10 cellular contexts compared by ENCODE assay signal in the genomic region with DNA sequence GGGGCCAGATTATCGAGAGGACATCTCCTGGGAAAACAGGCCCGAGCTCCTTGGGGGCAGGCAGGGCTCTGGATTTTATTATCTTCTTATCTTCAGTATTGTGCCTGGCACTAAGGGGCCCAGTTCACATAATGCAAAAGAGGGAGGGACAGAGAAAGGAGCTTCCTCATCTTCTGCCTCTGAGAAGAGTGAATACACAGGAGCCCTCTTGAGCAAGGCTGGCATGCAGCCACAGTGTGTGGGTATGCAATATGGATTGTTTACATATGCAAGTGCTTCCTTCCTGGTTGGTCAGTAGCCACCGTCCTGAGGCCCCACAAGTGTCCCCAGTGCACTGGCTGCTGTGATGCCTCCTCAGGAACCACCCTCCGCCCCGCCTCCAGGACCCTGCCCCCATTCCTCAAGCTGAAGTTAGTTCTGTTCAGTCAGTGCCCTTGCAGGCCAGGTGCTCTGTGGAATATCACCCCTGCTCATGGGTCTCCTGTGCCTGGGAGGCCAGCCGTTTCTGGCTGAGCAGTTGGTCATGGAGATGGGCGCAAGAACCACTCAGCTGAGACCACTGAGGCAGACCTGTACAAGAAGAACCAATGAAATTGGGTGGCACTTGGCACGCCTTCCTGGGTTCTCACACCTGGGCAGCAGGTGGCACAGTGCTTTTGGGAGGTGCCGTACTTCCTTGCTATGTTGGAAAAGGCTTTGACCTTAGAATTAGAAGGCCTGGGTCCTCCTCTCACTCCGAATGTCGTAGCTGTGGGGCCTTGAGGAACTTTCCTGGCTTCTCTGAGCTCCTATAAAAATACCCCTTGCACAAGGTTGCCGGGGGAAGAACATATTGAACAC. TPM values are rescaled to one million over a fixed set of nuclear protein-coding genes. Genes with fewer than 3 reads are reported as not detected.
DNase-seq lines count a peak whose midpoint lies in the region; ATAC-seq lines count a peak whose summit lies in the region.
"Had no signal": no experiment of that assay in that cellular context is flagged by ENCODE, and none has a peak within 500 bp of the region (broad histone marks: within the 10 kb centered on the region; RNA-seq: fewer than 3 reads in every experiment).

No MANE protein-coding gene starts in this region.

- no peak overlapping the region for H2BK15ac ChIP-seq in neuronal stem cell (ENCODE audit: low read length)

- H3K4me3 Mint-ChIP-seq in activated CD4-positive, alpha-beta T cell treated with anti-CD3 and anti-CD28 coated beads, Interleukin-2, amount 10 ng/mL, durations not matched to agents 24 days and 14 days, result no peak overlapping the region
- H3K4me3 Mint-ChIP-seq: nephron had no signal

- no peaks in the 10 kb centered on the region for H3K9me3 ChIP-seq in neuronal stem cell (replicated peaks in 1 of 2; ENCODE audit: control insufficient read depth in 2 of 2, insufficient read depth in 1 of 2, low read depth in 1 of 2, low read length in 2 of 2)
- H3K9me3 ChIP-seq: HAP-1 had no signal

- peak overlapping the region; percentile 32 for H3K9ac ChIP-seq in neuronal stem cell (ENCODE audit: low read depth, low read length, poor library complexity)

- no peak overlapping the region for H3K27ac ChIP-seq in neuronal stem cell (replicated peaks; ENCODE audit: low read length)

- H3K23ac ChIP-seq in neuronal stem cell (ENCODE audit: low read depth, low read length, poor library complexity), result no peak overlapping the region

- H3K27me3 ChIP-seq in neuronal stem cell (ENCODE audit: control insufficient read depth in 3 of 3, insufficient read depth in 3 of 3, low read depth in 1 of 3, low read length in 3 of 3), result no peaks in the 10 kb centered on the region

- no peak overlapping the region for H3K14ac ChIP-seq in neuronal stem cell (ENCODE audit: low read length)

- H3K4me1 ChIP-seq in neuronal stem cell (ENCODE audit: control insufficient read depth in 2 of 2, insufficient read depth in 1 of 2, low read depth in 1 of 2, low read length in 2 of 2), result peaks cover 2 to 6% of the 10 kb centered on the region in 2 donors
- H3K4me1 ChIP-seq: HAP-1 had no signal

- no peaks in the 10 kb centered on the region for H3K9me3 Mint-ChIP-seq in activated CD4-positive, alpha-beta T cell treated with anti-CD3 and anti-CD28 coated beads, Interleukin-2, amount 10 ng/mL, durations not matched to agents 24 days and 14 days
- H3K9me3 Mint-ChIP-seq: nephron had no signal

- H3K4me3 ChIP-seq in neuronal stem cell (ENCODE audit: low read length in 2 of 2), result peak overlapping the region in 1 of 2 donors; percentile 17
- H3K4me3 ChIP-seq: HAP-1 had no signal

- H3K27ac Mint-ChIP-seq in activated CD4-positive, alpha-beta T cell treated with anti-CD3 and anti-CD28 coated beads, Interleukin-2, amount 10 ng/mL, durations not matched to agents 24 days and 14 days, result no peak overlapping the region

- H3K4ac ChIP-seq in neuronal stem cell (ENCODE audit: low read length), result no peak overlapping the region

- H2AK5ac ChIP-seq in neuronal stem cell (ENCODE audit: low read depth, low read length), result no peak overlapping the region

- H3K4me1 Mint-ChIP-seq in activated CD4-positive, alpha-beta T cell treated with anti-CD3 and anti-CD28 coated beads, Interleukin-2, amount 10 ng/mL, durations not matched to agents 24 days and 14 days, result peaks cover 8% of the 10 kb centered on the region

- intact Hi-C loops in activated CD4-positive, alpha-beta T cell treated with anti-CD3 and anti-CD28 coated beads, Interleukin-2, amount 10 ng/mL, durations not matched to agents 24 days and 14 days (cut with micrococcal nuclease), result no loop called here

- no peak overlapping the region for H2BK5ac ChIP-seq in neuronal stem cell (ENCODE audit: low read length)

- peak overlapping the region; percentile 56 for H2AFZ ChIP-seq in neuronal stem cell (ENCODE audit: low read length)

- no peak overlapping the region for H4K91ac ChIP-seq in neuronal stem cell (ENCODE audit: low read depth, low read length, poor library complexity)

- H3K79me1 ChIP-seq in neuronal stem cell (ENCODE audit: low read depth, low read length), result no peaks in the 10 kb centered on the region

- H3K36me3 Mint-ChIP-seq in activated CD4-positive, alpha-beta T cell treated with anti-CD3 and anti-CD28 coated beads, Interleukin-2, amount 10 ng/mL, durations not matched to agents 24 days and 14 days (ENCODE audit: low read depth), result no peaks in the 10 kb centered on the region

- H3K4me2 ChIP-seq in neuronal stem cell (ENCODE audit: insufficient read depth, low read length, poor library complexity, severe bottlenecking), result no peak overlapping the region

- no peak overlapping the region for H2BK12ac ChIP-seq in neuronal stem cell (ENCODE audit: low read length)

- H4K8ac ChIP-seq in neuronal stem cell (ENCODE audit: low read depth, low read length), result no peak overlapping the region

- no peaks in the 10 kb centered on the region for H3K36me3 ChIP-seq in neuronal stem cell (replicated peaks in 1 of 2; ENCODE audit: control insufficient read depth in 2 of 2, insufficient read depth in 2 of 2, low read length in 2 of 2)
- H3K36me3 ChIP-seq: HAP-1 had no signal

- peaks cover 3% of the 10 kb centered on the region for H3K27me3 Mint-ChIP-seq in activated CD4-positive, alpha-beta T cell treated with anti-CD3 and anti-CD28 coated beads, Interleukin-2, amount 10 ng/mL, durations not matched to agents 24 days and 14 days

- ATAC-seq in GM21528 (IDR thresholded peaks at IDR 0.05; ENCODE audit: low FRiP score, unreplicated experiment) (no peak), GM18868 (IDR thresholded peaks at IDR 0.05; ENCODE audit: unreplicated experiment) (no peak)

- peak overlapping the region; percentile 18 for H3K18ac ChIP-seq in neuronal stem cell (ENCODE audit: low read length)

- no CpG with 5 or more reads among the region's 12 CpGs for WGBS in neuronal stem cell (ENCODE audit: extremely low coverage in 2 of 2, insufficient read length in 2 of 2, insufficient replicate concordance in 1 of 2), 2 donors

- no peak overlapping the region for H2BK120ac ChIP-seq in neuronal stem cell (ENCODE audit: low read depth, low read length)

- DNase-seq in GF-D8 (lab: John Stamatoyannopoulos, UW), result peak; percentile 88
- DNase-seq in NCI-H510A treated with DMSO at 0.1 percent for 48 hours (lab: John Stamatoyannopoulos, UW), result peak; percentile 74
- peak; percentile 56 for DNase-seq in dermis blood vessel endothelial cell
- DNase-seq in neuronal stem cell (ENCODE audit: low spot score), result no peak
- no peak for DNase-seq in activated CD4-positive, alpha-beta T cell treated with anti-CD3 and anti-CD28 coated beads, Interleukin-2, amount 10 ng/mL, durations not matched to agents 24 days and 14 days
- no peak for DNase-seq in ureter (ENCODE audit: low spot score)

RNA-seq across cellular contexts. Expression of a gene that starts 35.1 kb away (rescaled TPM):
- total RNA-seq in dermis blood vessel endothelial cell (233 and 441 TPM in 2 replicates), ureter (286 TPM)
- 88.8 TPM for polyA plus RNA-seq in neuronal stem cell (2013, experiment 1 of 2)
- polyA plus RNA-seq in neuronal stem cell (2013, experiment 2 of 2), result 87.0 TPM
- total RNA-seq in activated CD4-positive, alpha-beta T cell treated with anti-CD3 and anti-CD28 coated beads, Interleukin-2, amount 10 ng/mL, durations not matched to agents 24 days and 14 days, result 44.9 and 52.6 TPM in 2 replicates

Comparison
In these comparisons a context has a peak if more than half of its experiments do, and no peak if none do; other contexts are left out.
1. DNase-seq: peak in GF-D8 (single experiment), NCI-H510A treated with DMSO at 0.1 percent for 48 hours (single experiment) and dermis blood vessel endothelial cell (single experiment); none in neuronal stem cell (single experiment), activated CD4-positive, alpha-beta T cell treated with anti-CD3 and anti-CD28 coated beads, Interleukin-2, amount 10 ng/mL, durations not matched to agents 24 days and 14 days (single experiment) and ureter (single experiment).